ENCODE assay signal across 16 cellular contexts in genomic region chr2:151616760-151617339, GRCh38.
"Had no signal": no experiment of that assay in that cellular context is flagged by ENCODE, and none has a peak within 500 bp of the region (broad histone marks: within the 10 kb centered on the region; RNA-seq: fewer than 3 reads in every experiment).

No MANE protein-coding gene starts in this region.

- H3K27me3 Mint-ChIP-seq: activated CD4-positive, alpha-beta memory T cell treated with anti-CD3 and anti-CD28 coated beads, Interleukin-2, amount 10 ng/mL, durations not matched to agents 7 days and 5 days; activated CD8-positive, alpha-beta memory T cell treated with anti-CD3 and anti-CD28 coated beads, Interleukin-2, amount 10 ng/mL, durations not matched to agents 7 days and 5 days; brain; central memory CD8-positive, alpha-beta T cell; naive thymus-derived CD8-positive, alpha-beta T cell; T-cell had no signal

- H3K9me3 Mint-ChIP-seq: brain; central memory CD8-positive, alpha-beta T cell; naive thymus-derived CD8-positive, alpha-beta T cell; T-cell had no signal

- ATAC-seq: activated CD8-positive, alpha-beta memory T cell treated with anti-CD3 and anti-CD28 coated beads, Interleukin-2, amount 10 ng/mL, durations not matched to agents 7 days and 5 days; lower lobe of right lung; naive thymus-derived CD8-positive, alpha-beta T cell; T-cell had no signal

- H3K36me3 Mint-ChIP-seq: naive thymus-derived CD8-positive, alpha-beta T cell had no signal

- DNase-seq: activated CD4-positive, alpha-beta memory T cell treated with anti-CD3 and anti-CD28 coated beads, Interleukin-2, amount 10 ng/mL, durations not matched to agents 7 days and 5 days; activated CD4-positive, alpha-beta T cell treated with anti-CD3 and anti-CD28 coated beads for 48 hours; activated CD4-positive, CD25-positive, alpha-beta regulatory T cell; activated CD8-positive, alpha-beta memory T cell treated with anti-CD3 and anti-CD28 coated beads, Interleukin-2, amount 10 ng/mL, durations not matched to agents 7 days and 5 days; colonic mucosa; foreskin fibroblast; hippocampal formation; lower lobe of right lung; naive thymus-derived CD8-positive, alpha-beta T cell; stimulated activated CD8-positive, alpha-beta memory T cell treated with anti-CD3 and anti-CD28 coated beads, Interleukin-4, amount 100 ng/mL, for 48 hours; stimulated activated naive CD4-positive, alpha-beta T cell; T-cell; T-helper 9 cell had no signal

- H3K27me3 ChIP-seq: colonic mucosa had no signal

- H3K4me1 Mint-ChIP-seq: brain had no signal

- H3K9me3 ChIP-seq: colonic mucosa, lower lobe of right lung had no signal

- H3K27ac Mint-ChIP-seq: activated CD4-positive, alpha-beta memory T cell treated with anti-CD3 and anti-CD28 coated beads, Interleukin-2, amount 10 ng/mL, durations not matched to agents 7 days and 5 days; activated CD8-positive, alpha-beta memory T cell treated with anti-CD3 and anti-CD28 coated beads, Interleukin-2, amount 10 ng/mL, durations not matched to agents 7 days and 5 days; brain; naive thymus-derived CD8-positive, alpha-beta T cell; T-cell had no signal

- H3K4me3 Mint-ChIP-seq: activated CD4-positive, alpha-beta memory T cell treated with anti-CD3 and anti-CD28 coated beads, Interleukin-2, amount 10 ng/mL, durations not matched to agents 7 days and 5 days; activated CD8-positive, alpha-beta memory T cell treated with anti-CD3 and anti-CD28 coated beads, Interleukin-2, amount 10 ng/mL, durations not matched to agents 7 days and 5 days; brain; central memory CD8-positive, alpha-beta T cell; naive thymus-derived CD8-positive, alpha-beta T cell; T-cell had no signal

- H3K9ac ChIP-seq: parathyroid adenoma had no signal

- H3K4me3 ChIP-seq: colonic mucosa, lower lobe of right lung had no signal

- H2AFZ ChIP-seq: parathyroid adenoma had no signal

- H3K79me2 ChIP-seq: parathyroid adenoma had no signal

- H3K36me3 ChIP-seq: colonic mucosa, lower lobe of right lung had no signal

- H3K4me1 ChIP-seq: colonic mucosa, lower lobe of right lung had no signal

- H3K27ac ChIP-seq: colonic mucosa, lower lobe of right lung, parathyroid adenoma had no signal
